Comparison of ENCODE assay signal across 23 cellular contexts in genomic region chr4:112329672-112330372, GRCh38.
"Had no signal": no experiment of that assay in that cellular context is flagged by ENCODE, and none has a peak within 500 bp of the region (broad histone marks: within the 10 kb centered on the region; RNA-seq: fewer than 3 reads in every experiment).

No MANE protein-coding gene starts in this region.

- ATAC-seq: gastrocnemius medialis had no signal

- DNase-seq: activated CD4-positive, alpha-beta T cell treated with anti-CD3 and anti-CD28 coated beads, Interleukin-2, amount 50 U/mL, for 4 hours; activated CD8-positive, alpha-beta memory T cell treated with anti-CD3 and anti-CD28 coated beads for 24 hours; activated CD8-positive, alpha-beta memory T cell treated with anti-CD3 and anti-CD28 coated beads, Interleukin-2, amount 50 U/mL, for 4 hours; activated naive CD4-positive, alpha-beta T cell; activated T-cell treated with anti-CD3 and anti-CD28 coated beads, Interleukin-2, amount 50 U/mL, for 24 hours; cerebellar nuclear complex; endodermal cell; esophagus squamous epithelium; gastrocnemius medialis; head of caudate nucleus; hypothalamus; mesendoderm; naive B cell; occipital lobe; posterior cingulate gyrus; sigmoid colon; stimulated activated CD4-positive, alpha-beta T cell treated with anti-CD3 and anti-CD28 coated beads, Interleukin-2, amount 100 ng/mL, for 48 hours; stimulated activated CD8-positive, alpha-beta memory T cell treated with anti-CD3 and anti-CD28 coated beads, Interleukin-4, amount 100 ng/mL, for 48 hours; stimulated activated naive CD4-positive, alpha-beta T cell; testis; trophoblast cell had no signal

- H3K36me3 ChIP-seq: gastrocnemius medialis, sigmoid colon had no signal

- H3K27ac ChIP-seq: coronary artery, esophagus squamous epithelium, gastrocnemius medialis, sigmoid colon, testis had no signal

- H3K27me3 ChIP-seq: esophagus squamous epithelium, gastrocnemius medialis, sigmoid colon, testis had no signal

- H3K9me3 ChIP-seq: esophagus squamous epithelium, gastrocnemius medialis, sigmoid colon, testis had no signal

- FAIRE-seq: islet of Langerhans had no signal

- H3K4me1 ChIP-seq: esophagus squamous epithelium, gastrocnemius medialis, sigmoid colon, testis had no signal

- H3K4me3 ChIP-seq: coronary artery, esophagus squamous epithelium, gastrocnemius medialis, sigmoid colon, testis had no signal
